Comparison of ENCODE assay signal across 18 cellular contexts in genomic region chr13:66461021-66461420, GRCh38.
"Had no signal": no experiment of that assay in that cellular context is flagged by ENCODE, and none has a peak within 500 bp of the region (broad histone marks: within the 10 kb centered on the region; RNA-seq: fewer than 3 reads in every experiment).

No MANE protein-coding gene starts in this region.

- H3K36me3 ChIP-seq: adrenal gland, esophagus squamous epithelium, left lung, thyroid gland, WERI-Rb-1 had no signal

- H3K27ac ChIP-seq: adrenal gland, body of pancreas, esophagus squamous epithelium, hepatocyte, left lung, parathyroid adenoma, thyroid gland, WERI-Rb-1 had no signal

- DNase-seq: activated CD4-positive, alpha-beta memory T cell treated with anti-CD3 and anti-CD28 coated beads for 36 hours; activated CD8-positive, alpha-beta memory T cell treated with anti-CD3 and anti-CD28 coated beads, Interleukin-2, amount 10 ng/mL, durations not matched to agents 7 days and 5 days; activated naive CD4-positive, alpha-beta T cell treated with anti-CD3 and anti-CD28 coated beads, Interleukin-2, amount 50 U/mL, for 16 hours; activated T-cell treated with anti-CD3 and anti-CD28 coated beads, Interleukin-2, amount 50 U/mL, for 1 hour; adrenal gland; body of pancreas; central memory CD4-positive, alpha-beta T cell; cortex of kidney; effector CD8-positive, alpha-beta T cell; esophagus squamous epithelium; left lung; mammary epithelial cell; naive thymus-derived CD4-positive, alpha-beta T cell; stimulated activated CD4-positive, alpha-beta T cell treated with anti-CD3 and anti-CD28 coated beads, Interleukin-2, amount 100 ng/mL, for 48 hours; thyroid gland; WERI-Rb-1 had no signal

- H3K4me2 ChIP-seq: hepatocyte had no signal

- H3K27me3 ChIP-seq: adrenal gland, body of pancreas, esophagus squamous epithelium, hepatocyte, left lung, thyroid gland had no signal

- H2AFZ ChIP-seq: hepatocyte, parathyroid adenoma had no signal

- H3K9me3 ChIP-seq: adrenal gland, body of pancreas, esophagus squamous epithelium, left lung, thyroid gland had no signal

- H3K4me3 ChIP-seq: adrenal gland, body of pancreas, esophagus squamous epithelium, hepatocyte, left lung, thyroid gland had no signal

- H3K9ac ChIP-seq: parathyroid adenoma had no signal

- H3K4me1 ChIP-seq: adrenal gland, body of pancreas, esophagus squamous epithelium, left lung, parathyroid adenoma, thyroid gland had no signal

- H3K79me2 ChIP-seq: hepatocyte, parathyroid adenoma had no signal
